19 cellular contexts compared by ENCODE assay signal in genomic region chr19:42089772-42090171, GRCh38. TPM values are rescaled to one million over a fixed set of nuclear protein-coding genes. Genes with fewer than 3 reads are reported as not detected.
"Had no signal": no experiment of that assay in that cellular context is flagged by ENCODE, and none has a peak within 500 bp of the region (broad histone marks: within the 10 kb centered on the region; RNA-seq: fewer than 3 reads in every experiment).

No MANE protein-coding gene starts in this region.

- H3K4me3 Mint-ChIP-seq: activated CD4-positive, alpha-beta memory T cell treated with anti-CD3 and anti-CD28 coated beads, Interleukin-2, amount 10 ng/mL, durations not matched to agents 7 days and 5 days; activated CD8-positive, alpha-beta memory T cell treated with anti-CD3 and anti-CD28 coated beads, Interleukin-2, amount 10 ng/mL, durations not matched to agents 7 days and 5 days had no signal

- H3K36me3 ChIP-seq: cardiac muscle cell, esophagus squamous epithelium, left ventricle myocardium inferior, neutrophil, sigmoid colon, thyroid gland had no signal

- H3K9me3 Mint-ChIP-seq: activated CD4-positive, alpha-beta memory T cell treated with anti-CD3 and anti-CD28 coated beads, Interleukin-2, amount 10 ng/mL, durations not matched to agents 7 days and 5 days; activated T-helper 2 cell treated with anti-CD3 and anti-CD28 coated beads, Interferon-gamma antibody, Interleukin-2, Interleukin-4, amounts not matched to agents 10 μg/mL and 5 μg/mL and 100 μg/mL, durations not matched to agents 14 hours and 24 hours and 36 hours; naive thymus-derived CD4-positive, alpha-beta T cell had no signal

- ATAC-seq: naive thymus-derived CD4-positive, alpha-beta T cell had no signal

- H3K4me3 ChIP-seq: cardiac muscle cell, esophagus squamous epithelium, heart right ventricle, left ventricle myocardium inferior, sigmoid colon, thyroid gland had no signal

- DNase-seq: activated CD4-positive, alpha-beta memory T cell treated with anti-CD3 and anti-CD28 coated beads, Interleukin-2, amount 10 ng/mL, durations not matched to agents 7 days and 5 days; activated CD4-positive, alpha-beta T cell treated with anti-CD3 and anti-CD28 coated beads for 1 hour; activated CD8-positive, alpha-beta memory T cell treated with anti-CD3 and anti-CD28 coated beads, Interleukin-2, amount 10 ng/mL, durations not matched to agents 7 days and 5 days; activated naive CD4-positive, alpha-beta T cell treated with anti-CD3 and anti-CD28 coated beads, Interleukin-2, amount 50 U/mL, for 16 hours; amniotic stem cell; dermis blood vessel endothelial cell; effector memory CD4-positive, alpha-beta T cell; esophagus squamous epithelium; heart right ventricle; left ventricle myocardium inferior; naive thymus-derived CD4-positive, alpha-beta T cell; sigmoid colon; stimulated activated CD4-positive, alpha-beta T cell treated with anti-CD3 and anti-CD28 coated beads, Interleukin-4, amount 100 ng/mL, for 24 hours; stimulated activated naive CD4-positive, alpha-beta T cell treated with Interleukin-2 at 50 U/mL for 16 hours; T1000; thyroid gland had no signal

- H3K9me3 ChIP-seq: esophagus squamous epithelium, heart right ventricle, left ventricle myocardium inferior, neutrophil, sigmoid colon, thyroid gland had no signal

- H3K27ac Mint-ChIP-seq: activated T-helper 2 cell treated with anti-CD3 and anti-CD28 coated beads, Interferon-gamma antibody, Interleukin-2, Interleukin-4, amounts not matched to agents 10 μg/mL and 5 μg/mL and 100 μg/mL, durations not matched to agents 14 hours and 24 hours and 36 hours had no signal

- H3K27ac ChIP-seq: cardiac muscle cell, neutrophil, thyroid gland had no signal

- H3K27me3 Mint-ChIP-seq: activated CD4-positive, alpha-beta memory T cell treated with anti-CD3 and anti-CD28 coated beads, Interleukin-2, amount 10 ng/mL, durations not matched to agents 7 days and 5 days; activated CD8-positive, alpha-beta memory T cell treated with anti-CD3 and anti-CD28 coated beads, Interleukin-2, amount 10 ng/mL, durations not matched to agents 7 days and 5 days; naive thymus-derived CD4-positive, alpha-beta T cell had no signal

- H3K27me3 ChIP-seq: cardiac muscle cell, esophagus squamous epithelium, neutrophil, sigmoid colon, thyroid gland had no signal

- H3K4me1 ChIP-seq: thyroid gland had no signal

RNA-seq across cellular contexts. Expression of gene POU2F2, which starts 42.5 kb away (rescaled TPM):
- total RNA-seq: cardiac muscle cell had no signal
